Comparison of ENCODE assay signal across 25 cellular contexts in the genomic region with DNA sequence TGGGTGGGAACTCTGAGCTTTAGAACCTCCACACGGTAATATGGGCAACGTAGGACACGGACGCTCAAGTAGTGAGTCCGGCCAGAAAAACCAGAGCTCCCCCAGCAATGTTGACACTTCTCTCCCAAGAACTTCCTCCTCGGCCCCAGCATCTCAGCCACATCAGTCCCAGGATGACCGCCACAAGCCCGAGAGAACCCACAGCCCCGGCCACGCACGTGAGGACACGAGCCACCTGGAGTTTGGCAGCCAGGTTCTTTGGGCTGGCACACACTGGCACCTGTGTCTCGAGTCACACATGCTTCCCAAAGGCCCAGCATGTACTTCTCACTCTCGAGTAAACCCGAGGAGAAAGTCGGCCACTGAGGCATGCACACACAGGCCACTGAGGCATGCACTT. TPM values are rescaled to one million over a fixed set of nuclear protein-coding genes. Genes with fewer than 3 reads are reported as not detected.
"Had no signal": no experiment of that assay in that cellular context is flagged by ENCODE, and none has a peak within 500 bp of the region (broad histone marks: within the 10 kb centered on the region; RNA-seq: fewer than 3 reads in every experiment).

No MANE protein-coding gene starts in this region.

- H3K9me3 ChIP-seq: SJSA1 had no signal

- H3K4me2 ChIP-seq: KMS-11 had no signal

- H3K36me3 ChIP-seq: SJSA1 had no signal

- H3K9me3 Mint-ChIP-seq: IgD-negative memory B cell had no signal

- H3K4me3 Mint-ChIP-seq: IgD-negative memory B cell had no signal

- FAIRE-seq: HTR-8/SVneo, K562, RCC 7860 had no signal

- H3K4me1 ChIP-seq: SJSA1 had no signal

- H3K27me3 ChIP-seq: SJSA1 had no signal

- H3K9ac ChIP-seq: KMS-11 had no signal

- H3K36me3 Mint-ChIP-seq: IgD-negative memory B cell had no signal

- H3K27ac ChIP-seq: HL-60, KMS-11, SJSA1, SK-N-MC had no signal

- H3K4me3 ChIP-seq: K562, SJSA1, SK-N-MC had no signal

- ATAC-seq: K562 had no signal

- DNase-seq: Kasumi-1, MM.1S, NCI-H1105, NCI-H1417 treated with DMSO at 0.1 percent for 48 hours, NCI-H1694 treated with DMSO at 0.1 percent for 48 hours, NCI-H1930, NCI-H2107, NCI-H226, NCI-H446, NCI-H510A, NCI-H524 treated with DMSO at 0.1 percent for 48 hours, NCI-H69, NCI-H774, Right ventricle myocardium superior, RPMI8226, SIG-M5 had no signal

RNA-seq across cellular contexts. Expression of a gene that starts 16.3 kb away (rescaled TPM):
- total RNA-seq: K562, M059J, Right ventricle myocardium superior, SJSA1 had no signal
- polyA plus RNA-seq: IgD-negative memory B cell, K562 had no signal
